Comparison of ENCODE assay signal across 1 cellular context in genomic region chr20:49610701-49611538, GRCh38.
TF ChIP-seq lines count a peak whose summit lies in the region.

No MANE protein-coding gene starts in this region.

TF ChIP-seq in A549, 52 proteins besides CTCF, POLR2A, EP300 and RAD21 (continued from another document):
- no peak for TF ChIP-seq HDAC2 (IDR thresholded peaks at IDR 0.05)
- no peak for TF ChIP-seq USF2 (IDR thresholded peaks at IDR 0.05)
- TF ChIP-seq CBX8 (IDR thresholded peaks at IDR 0.05): no peak
- peak; percentile 59; the same call in 1 of the 2 replicates for TF ChIP-seq E2F6 (IDR thresholded peaks at IDR 0.05; ENCODE audit: borderline replicate concordance, low read depth)
- no peak for TF ChIP-seq SREBF2 (IDR thresholded peaks at IDR 0.05)
- TF ChIP-seq NPAS2 (CRISPR knock-in tag; IDR thresholded peaks at IDR 0.05; ENCODE audit: borderline replicate concordance): no peak
- TF ChIP-seq HMGXB4 (CRISPR knock-in tag; IDR thresholded peaks at IDR 0.05; ENCODE audit: borderline replicate concordance): no peak
- TF ChIP-seq HEYL (CRISPR knock-in tag; IDR thresholded peaks at IDR 0.05): no peak
- no peak for TF ChIP-seq ZSCAN20 (CRISPR knock-in tag; IDR thresholded peaks at IDR 0.05)
- no peak for TF ChIP-seq BHLHE40 (IDR thresholded peaks at IDR 0.05; ENCODE audit: low read depth, low read length)
- TF ChIP-seq TFCP2L1 (CRISPR knock-in tag; IDR thresholded peaks at IDR 0.05): peak; percentile 40; the same call in 1 of the 2 replicates
- TF ChIP-seq ZFP36 (IDR thresholded peaks at IDR 0.05; ENCODE audit: borderline replicate concordance, partially characterized antibody): no peak
- no peak for TF ChIP-seq PHF8 (IDR thresholded peaks at IDR 0.05; ENCODE audit: borderline replicate concordance, low read depth)
- TF ChIP-seq CBX2 (IDR thresholded peaks at IDR 0.05; ENCODE audit: borderline replicate concordance, low read depth): no peak
- no peak for TF ChIP-seq ZNF302 (CRISPR knock-in tag; IDR thresholded peaks at IDR 0.05)
- TF ChIP-seq GATA3 (IDR thresholded peaks at IDR 0.05; ENCODE audit: borderline replicate concordance): peak; percentile 33; the same call in 1 of the 2 replicates
- no peak for TF ChIP-seq PBX3 (IDR thresholded peaks at IDR 0.05)
